In genomic region chr2:41963661-41964525, GRCh38 we compare ENCODE assay signal across 9 cellular contexts.
DNase-seq lines count a peak whose midpoint lies in the region; ATAC-seq and TF ChIP-seq lines count a peak whose summit lies in the region.
"Had no signal": no experiment of that assay in that cellular context is flagged by ENCODE, and none has a peak within 500 bp of the region (broad histone marks: within the 10 kb centered on the region; RNA-seq: fewer than 3 reads in every experiment).

No MANE protein-coding gene starts in this region.

- no peak for DNase-seq in breast epithelium (ENCODE audit: low spot score in 2 of 2)
- no peak for DNase-seq in MCF 10A (ENCODE audit: unreplicated experiment)
- DNase-seq in coronary artery (ENCODE audit: low spot score), result peak; percentile 79
- DNase-seq in GM20000 (ENCODE audit: low spot score), result no peak
- no peak for DNase-seq in activated naive CD4-positive, alpha-beta T cell treated with anti-CD3 and anti-CD28 coated beads, Interleukin-2, amount 50 U/mL, for 16 hours
- DNase-seq in stimulated activated CD4-positive, alpha-beta T cell treated with anti-CD3 and anti-CD28 coated beads, Interleukin-2, amount 100 ng/mL, for 24 hours, result no peak

- no peaks in the 10 kb centered on the region for H3K36me3 ChIP-seq in breast epithelium
- no peaks in the 10 kb centered on the region for H3K36me3 ChIP-seq in mesodermal cell (ENCODE audit: control insufficient read depth, insufficient read depth, low read length)
- H3K36me3 ChIP-seq: gastrocnemius medialis had no signal

- no peak overlapping the region for H3K4me3 Mint-ChIP-seq in MCF 10A (ENCODE audit: unreplicated experiment)

- 44 to 55% methylated on average over 5 to 6 of the region's 10 CpGs for WGBS in mesodermal cell (ENCODE audit: insufficient coverage in 2 of 2), 2 experiments

- no peak overlapping the region for H3K4me3 ChIP-seq in breast epithelium
- no peak overlapping the region for H3K4me3 ChIP-seq in coronary artery
- H3K4me3 ChIP-seq in mesodermal cell (ENCODE audit: extremely low read depth, insufficient read depth, low read length, poor library complexity, severe bottlenecking), result no peak overlapping the region
- H3K4me3 ChIP-seq: gastrocnemius medialis had no signal

- no peak overlapping the region for H3K27ac Mint-ChIP-seq in MCF 10A (ENCODE audit: low read depth, unreplicated experiment)

- H3K27ac ChIP-seq in breast epithelium (peak overlapping the region; percentile 62 to 92), coronary artery (peak overlapping the region; percentile 66 to 92), mesodermal cell (ENCODE audit: low read depth, low read length, severe bottlenecking) (peak overlapping the region; percentile 88)

- CTCF ChIA-PET in MCF 10A (lab: Yijun Ruan, JAX), result interaction anchor here (1.2 kb wide), 1 partner anchor 95 kb away, joined by 3 read pairs; no protein-coding TSS in a partner anchor

- H3K9me3 Mint-ChIP-seq in MCF 10A (ENCODE audit: unreplicated experiment), result no peaks in the 10 kb centered on the region

- H3K27me3 Mint-ChIP-seq in MCF 10A (ENCODE audit: insufficient read depth, unreplicated experiment), result peaks cover 60% of the 10 kb centered on the region

- ATAC-seq in GM21576 (IDR thresholded peaks at IDR 0.05; ENCODE audit: unreplicated experiment), result no peak
- ATAC-seq: gastrocnemius medialis had no signal

- POLR2A ChIA-PET in MCF 10A (lab: Yijun Ruan, JAX), result no interaction called here

- no TSS peak for BruUV-seq in MCF 10A (replicated peaks; lab: Mats Ljungman, UMichigan)

- peaks cover 22% of the 10 kb centered on the region for H3K4me1 Mint-ChIP-seq in MCF 10A (ENCODE audit: insufficient read depth, unreplicated experiment)

- intact Hi-C loops in breast epithelium (cut with DNase I; ENCODE audit: low total_unique reads), result no loop called here
- intact Hi-C loops in MCF 10A (cut with micrococcal nuclease), result no loop called here

- H3K9me3 ChIP-seq in breast epithelium (no peaks in the 10 kb centered on the region), mesodermal cell (ENCODE audit: control insufficient read depth, low read length) (no peaks in the 10 kb centered on the region)
- H3K9me3 ChIP-seq: gastrocnemius medialis had no signal

- no peak for TF ChIP-seq POLR2A in breast epithelium (IDR thresholded peaks at IDR 0.05)

- peaks cover 15 to 21% of the 10 kb centered on the region in 2 donors for H3K4me1 ChIP-seq in breast epithelium
- H3K4me1 ChIP-seq in mesodermal cell (ENCODE audit: control insufficient read depth, insufficient read depth, low read length, poor library complexity, severe bottlenecking), result peaks cover 37% of the 10 kb centered on the region

- H3K27me3 ChIP-seq in breast epithelium, result no peaks in the 10 kb centered on the region
- H3K27me3 ChIP-seq: gastrocnemius medialis had no signal

- peaks cover 5% of the 10 kb centered on the region for H3K36me3 Mint-ChIP-seq in MCF 10A (ENCODE audit: insufficient read depth, unreplicated experiment)

- TF ChIP-seq CTCF in breast epithelium (IDR thresholded peaks at IDR 0.05), result no peak
- no peak for TF ChIP-seq CTCF in MCF 10A (IDR thresholded peaks at IDR 0.05; ENCODE audit: unreplicated experiment)
- no peak for TF ChIP-seq CTCF in coronary artery (IDR thresholded peaks at IDR 0.05)
- no peak for TF ChIP-seq CTCF in GM20000 (IDR thresholded peaks at IDR 0.05; ENCODE audit: extremely low read depth, missing control alignments)
